8 cellular contexts compared by ENCODE assay signal in genomic region chr13:51453308-51453958, GRCh38. TPM values are rescaled to one million over a fixed set of nuclear protein-coding genes. Genes with fewer than 3 reads are reported as not detected.
DNase-seq lines count a peak whose midpoint lies in the region; ATAC-seq, FAIRE-seq and TF ChIP-seq lines count a peak whose summit lies in the region.

No MANE protein-coding gene starts in this region.

- H3K56ac ChIP-seq in H1 (replicated peaks; ENCODE audit: insufficient read length, low read depth, low read length), result no peak overlapping the region

- H2BK120ac ChIP-seq in H1 (replicated peaks; ENCODE audit: low read depth, low read length), result no peak overlapping the region

- H3K4me2 ChIP-seq in H1 (ENCODE audit: insufficient read depth in 1 of 2, low read depth in 2 of 2, low read length in 2 of 2), result peak overlapping the region; percentile 82 to 90

- peaks cover 60% of the 10 kb centered on the region for H3K36me3 Mint-ChIP-seq in activated CD8-positive, alpha-beta T cell treated with anti-CD3 and anti-CD28 coated beads, Interleukin-2, amount 10 ng/mL, durations not matched to agents 7 days and 5 days (ENCODE audit: low read depth)

- H4K91ac ChIP-seq in H1 (replicated peaks; ENCODE audit: insufficient read length, low read length), result no peak overlapping the region

- peak overlapping the region; percentile 94 for H3K4me3 Mint-ChIP-seq in activated CD8-positive, alpha-beta T cell treated with anti-CD3 and anti-CD28 coated beads, Interleukin-2, amount 10 ng/mL, durations not matched to agents 7 days and 5 days

- WGBS in H1 (ENCODE audit: extremely low coverage in 1 of 2, insufficient coverage in 1 of 2, insufficient read length in 1 of 2, insufficient replicate concordance in 2 of 2, low coverage in 1 of 2, low lambda C conversion rate in 2 of 2, missing lambda C conversion rate in 1 of 2), 2 experiments, result 3% methylated on average over 15 of the region's 62 CpGs; no CpG with 5 or more reads in 1 of the 2 experiments

- H3K14ac ChIP-seq in H1 (ENCODE audit: insufficient read length), result no peak overlapping the region

- peak; percentile 72 for DNase-seq in activated T-cell treated with anti-CD3 and anti-CD28 coated beads for 1 hour (ENCODE audit: low read depth)
- DNase-seq in activated T-cell treated with anti-CD3 and anti-CD28 coated beads, Interleukin-2, amount 50 U/mL, for 1 hour, result no peak
- DNase-seq in NCI-H2227 treated with DMSO at 0.1 percent for 48 hours (lab: John Stamatoyannopoulos, UW), result peak; percentile 66
- DNase-seq in activated CD8-positive, alpha-beta T cell treated with anti-CD3 and anti-CD28 coated beads, Interleukin-2, amount 10 ng/mL, durations not matched to agents 7 days and 5 days, result peak; percentile 81
- no peak for DNase-seq in H1 (ENCODE audit: low read depth in 1 of 2, low spot score in 2 of 2)
- DNase-seq in stimulated activated CD8-positive, alpha-beta memory T cell treated with anti-CD3 and anti-CD28 coated beads, Interleukin-4, amount 100 ng/mL, for 24 hours (ENCODE audit: low read depth), result peak; percentile 74

- no peaks in the 10 kb centered on the region for H3K27me3 Mint-ChIP-seq in activated CD8-positive, alpha-beta T cell treated with anti-CD3 and anti-CD28 coated beads, Interleukin-2, amount 10 ng/mL, durations not matched to agents 7 days and 5 days (ENCODE audit: low read depth)

- H2AK5ac ChIP-seq in H1 (ENCODE audit: low read depth, low read length), result no peak overlapping the region

- no peak overlapping the region for H3K23ac ChIP-seq in H1 (ENCODE audit: insufficient read length)

- no peak for FAIRE-seq in H1 (lab: Jason Lieb, UNC)

- H3K27ac Mint-ChIP-seq in activated CD8-positive, alpha-beta T cell treated with anti-CD3 and anti-CD28 coated beads, Interleukin-2, amount 10 ng/mL, durations not matched to agents 7 days and 5 days, result peak overlapping the region; percentile 97

- no peak overlapping the region for H3K4ac ChIP-seq in H1 (replicated peaks; ENCODE audit: insufficient read length, low read depth, low read length)

- peak; percentile 37 for ATAC-seq in HG02973 (IDR thresholded peaks at IDR 0.05; ENCODE audit: unreplicated experiment)
- ATAC-seq in activated CD8-positive, alpha-beta T cell treated with anti-CD3 and anti-CD28 coated beads, Interleukin-2, amount 10 ng/mL, durations not matched to agents 7 days and 5 days, result peak; percentile 51

- peak overlapping the region; percentile 74 to 79 (median 76) for H3K9ac ChIP-seq in H1 (replicated peaks in 1 of 4; ENCODE audit: extremely low read depth in 1 of 4, low read depth in 3 of 4, low read length in 3 of 4)
- H3K9ac ChIP-seq in mucosa of stomach (ENCODE audit: low read length), result peak overlapping the region; percentile 97

- no peak for TF ChIP-seq POLR2A in H1 (IDR thresholded peaks at IDR 0.05; ENCODE audit: control extremely low read depth in 1 of 2, low read depth in 2 of 2, low read length in 2 of 2)

- H3K4me3 ChIP-seq in H1 (ENCODE audit: extremely low read depth in 1 of 4, insufficient read depth in 2 of 4, low read depth in 3 of 4, low read length in 4 of 4), result peak overlapping the region; percentile 56 to 84 (median 75)
- peak overlapping the region; percentile 73 for H3K4me3 ChIP-seq in mucosa of stomach (ENCODE audit: low read length)

- H3K36me3 ChIP-seq in H1 (ENCODE audit: control insufficient read depth in 2 of 4, insufficient read depth in 4 of 4, low read length in 3 of 4) (peaks cover 0 to 42% (median 8%) of the 10 kb centered on the region in 4 experiments; a peak in 3 of 8 replicates), mucosa of stomach (ENCODE audit: control insufficient read depth, insufficient read depth, low read length) (peaks cover 5% of the 10 kb centered on the region)

- H3K27me3 ChIP-seq in H1 (replicated peaks in 1 of 4; ENCODE audit: control insufficient read depth in 3 of 4, extremely low read depth in 1 of 4, insufficient read depth in 3 of 4, low read length in 3 of 4) (no peaks in the 10 kb centered on the region), mucosa of stomach (ENCODE audit: control insufficient read depth, insufficient read depth, low read length) (no peaks in the 10 kb centered on the region)

- H3K4me1 Mint-ChIP-seq in activated CD8-positive, alpha-beta T cell treated with anti-CD3 and anti-CD28 coated beads, Interleukin-2, amount 10 ng/mL, durations not matched to agents 7 days and 5 days (ENCODE audit: low read depth), result peaks cover 36% of the 10 kb centered on the region

- H3K23me2 ChIP-seq in H1 (ENCODE audit: low read depth, low read length), result peaks cover 7% of the 10 kb centered on the region

- peaks cover 0 to 16% of the 10 kb centered on the region in 2 experiments; a peak in 2 of 4 replicates for H3K79me2 ChIP-seq in H1 (ENCODE audit: control insufficient read depth in 1 of 2, insufficient read depth in 2 of 2, low read length in 2 of 2)

- H2BK5ac ChIP-seq in H1 (ENCODE audit: low read depth, low read length), result peak overlapping the region; percentile 73; the same call in 1 of the 2 replicates

- no peak for TF ChIP-seq CTCF in H1 (IDR thresholded peaks at IDR 0.05; ENCODE audit: control extremely low read depth in 1 of 3, insufficient read depth in 1 of 3, low read depth in 1 of 3, low read length in 3 of 3)

- H2BK12ac ChIP-seq in H1 (ENCODE audit: low read depth, low read length), result no peak overlapping the region

- TF ChIP-seq EP300 in H1 (IDR thresholded peaks at IDR 0.05; ENCODE audit: borderline replicate concordance in 1 of 2, low read depth in 2 of 2, low read length in 2 of 2), result no peak

- CTCF ChIA-PET in activated CD8-positive, alpha-beta T cell treated with anti-CD3 and anti-CD28 coated beads, Interleukin-2, amount 10 ng/mL, durations not matched to agents 7 days and 5 days (lab: Charles Lee), result interaction anchor here (0.6 to 3.6 kb wide), 16 partner anchors 9 to 372 kb away, joined by 3 to 30 read pairs (median 4); no protein-coding TSS in a partner anchor
- CTCF ChIA-PET in H1 (lab: Charles Lee; ENCODE audit: partially characterized antibody), result interaction anchor here (0.7 to 2.2 kb wide), 8 partner anchors 18 to 344 kb away, joined by 3 to 6 read pairs (median 4); no protein-coding TSS in a partner anchor

- peak overlapping the region; percentile 63 for H4K5ac ChIP-seq in H1 (ENCODE audit: insufficient read length, low read depth, low read length)

- no peak overlapping the region; the same call in 1 of the 2 replicates for H2AFZ ChIP-seq in H1 (ENCODE audit: low read length)

- no peak; a peak in 1 of 4 replicates for TF ChIP-seq RAD21 in H1 (IDR thresholded peaks at IDR 0.05 in 1 of 2, conservative IDR thresholded peaks at IDR 0.05 in 1 of 2; ENCODE audit: low read depth in 2 of 2, low read length in 2 of 2)

- H2BK15ac ChIP-seq in H1 (ENCODE audit: low read length), result peak overlapping the region; percentile 32; the same call in 1 of the 2 replicates

- no peaks in the 10 kb centered on the region for H3K9me3 ChIP-seq in H1 (ENCODE audit: insufficient read depth in 2 of 2, low read depth in 1 of 2, low read length in 1 of 2)
- no peaks in the 10 kb centered on the region for H3K9me3 ChIP-seq in mucosa of stomach (ENCODE audit: control insufficient read depth, low read length)

- H3K4me1 ChIP-seq in H1 (replicated peaks in 1 of 4; ENCODE audit: control insufficient read depth in 3 of 4, insufficient read depth in 4 of 4, low read length in 3 of 4) (no peaks in the 10 kb centered on the region; a peak in 1 of 7 replicates), mucosa of stomach (ENCODE audit: control insufficient read depth, insufficient read depth, low read length) (no peaks in the 10 kb centered on the region)

- peak overlapping the region; percentile 68; the same call in 1 of the 2 replicates for H3K18ac ChIP-seq in H1 (ENCODE audit: extremely low read depth, low read length)

- H3K79me1 ChIP-seq in H1 (ENCODE audit: low read depth, low read length), result no peaks in the 10 kb centered on the region; the same call in 1 of the 2 replicates

- H2BK20ac ChIP-seq in H1 (ENCODE audit: low read length), result no peak overlapping the region

- H4K20me1 ChIP-seq in H1 (replicated peaks in 1 of 2; ENCODE audit: control insufficient read depth in 1 of 2, insufficient read depth in 2 of 2, low read length in 2 of 2), result no peaks in the 10 kb centered on the region

- H3K27ac ChIP-seq in H1 (ENCODE audit: low read depth, low read length), result peak overlapping the region; percentile 83

- POLR2A ChIA-PET in activated CD8-positive, alpha-beta T cell treated with anti-CD3 and anti-CD28 coated beads, Interleukin-2, amount 10 ng/mL, durations not matched to agents 7 days and 5 days (lab: Charles Lee), result interaction anchor here (0.6 to 5.5 kb wide), 38 partner anchors 9 to 740 kb away, joined by 3 to 72 read pairs (median 5); partner anchors contain the start of gene WDFY2
- POLR2A ChIA-PET in H1 (lab: Charles Lee; ENCODE audit: partially characterized antibody), result interaction anchor here (0.5 to 2.9 kb wide), 111 partner anchors 9 to 1661 kb away, joined by 3 to 30 read pairs (median 3); partner anchors contain the start of gene KPNA3

- H3K9me3 Mint-ChIP-seq in activated CD8-positive, alpha-beta T cell treated with anti-CD3 and anti-CD28 coated beads, Interleukin-2, amount 10 ng/mL, durations not matched to agents 7 days and 5 days (ENCODE audit: insufficient read depth), result no peaks in the 10 kb centered on the region

- H4K8ac ChIP-seq in H1 (ENCODE audit: extremely low read depth, insufficient read depth, low read length), result peak overlapping the region; percentile 83; the same call in 1 of the 2 replicates

TF ChIP-seq in H1, 55 proteins besides CTCF, POLR2A, EP300 and RAD21 (continues in another document):
- TF ChIP-seq RBBP5 (IDR thresholded peaks at IDR 0.05; ENCODE audit: borderline replicate concordance, low read depth, low read length) (peak; percentile 94), E2F6 (IDR thresholded peaks at IDR 0.05) (no peak)

RNA-seq across cellular contexts. Expression of gene INTS6, which starts 0.6 kb away (rescaled TPM):
- 10 to 100 TPM; 48.9 to 52.0 TPM for total RNA-seq in activated CD8-positive, alpha-beta T cell treated with anti-CD3 and anti-CD28 coated beads, Interleukin-2, amount 10 ng/mL, durations not matched to agents 7 days and 5 days
- total RNA-seq in H1 (2021; fragmentation: NEBNext Ultra II Directional; extraction: Animal tissue kit (Norgen Biotek cat#: 25700)), result 42.6 and 42.8 TPM in 2 replicates
- polyA plus RNA-seq in H1 (2011; rRNA removed), result 7.4 and 12.6 TPM in 2 replicates
- 12.2 TPM for polyA plus RNA-seq in H1 (2011; cell fraction: cytosol; rRNA removed)
- 18.2 TPM for polyA plus RNA-seq in H1 (2011; cell fraction: nucleus; rRNA removed)
- polyA plus RNA-seq in H1 (2012, experiment 1 of 2), result 16.8 to 32.2 TPM (median 20.4 TPM) in 4 replicates
- 1.5 TPM for polyA plus RNA-seq in H1 (2012, experiment 2 of 2)
- 16.3 TPM for polyA plus RNA-seq in H1 (2013, experiment 1 of 2)
- 17.7 TPM for polyA plus RNA-seq in H1 (2013, experiment 2 of 2)
- polyA minus RNA-seq in H1 (2011; rRNA and poly(A)+ RNA removed), result 95.8 and 153 TPM in 2 replicates
- 25.7 TPM for polyA minus RNA-seq in H1 (2011; cell fraction: cytosol; rRNA and poly(A)+ RNA removed)
- 101 TPM for polyA minus RNA-seq in H1 (2011; cell fraction: nucleus; rRNA and poly(A)+ RNA removed)

Comparison
In these comparisons a context has a peak if more than half of its experiments do, and no peak if none do; other contexts are left out.
1. DNase-seq: peak in activated T-cell treated with anti-CD3 and anti-CD28 coated beads for 1 hour (single experiment), NCI-H2227 treated with DMSO at 0.1 percent for 48 hours (single experiment), activated CD8-positive, alpha-beta T cell treated with anti-CD3 and anti-CD28 coated beads, Interleukin-2, amount 10 ng/mL, durations not matched to agents 7 days and 5 days (single experiment) and stimulated activated CD8-positive, alpha-beta memory T cell treated with anti-CD3 and anti-CD28 coated beads, Interleukin-4, amount 100 ng/mL, for 24 hours (single experiment); none in activated T-cell treated with anti-CD3 and anti-CD28 coated beads, Interleukin-2, amount 50 U/mL, for 1 hour (single experiment) and H1 (0 of 2).